ENCODE assay signal across 8 cellular contexts in genomic region chr6:158559895-158560786, GRCh38. TPM values are rescaled to one million over a fixed set of nuclear protein-coding genes. Genes with fewer than 3 reads are reported as not detected.
DNase-seq lines count a peak whose midpoint lies in the region; ATAC-seq and FAIRE-seq lines count a peak whose summit lies in the region.

A gene with protein sequence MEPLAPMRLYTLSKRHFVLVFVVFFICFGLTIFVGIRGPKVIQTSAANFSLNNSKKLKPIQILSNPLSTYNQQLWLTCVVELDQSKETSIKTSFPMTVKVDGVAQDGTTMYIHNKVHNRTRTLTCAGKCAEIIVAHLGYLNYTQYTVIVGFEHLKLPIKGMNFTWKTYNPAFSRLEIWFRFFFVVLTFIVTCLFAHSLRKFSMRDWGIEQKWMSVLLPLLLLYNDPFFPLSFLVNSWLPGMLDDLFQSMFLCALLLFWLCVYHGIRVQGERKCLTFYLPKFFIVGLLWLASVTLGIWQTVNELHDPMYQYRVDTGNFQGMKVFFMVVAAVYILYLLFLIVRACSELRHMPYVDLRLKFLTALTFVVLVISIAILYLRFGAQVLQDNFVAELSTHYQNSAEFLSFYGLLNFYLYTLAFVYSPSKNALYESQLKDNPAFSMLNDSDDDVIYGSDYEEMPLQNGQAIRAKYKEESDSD (plus strand): TSS chr6:158560091. CDS start chr6:158560225, 134 bp downstream.

- peak within 1 kb of the TSS; percentile 70; the same call in 1 of the 2 replicates for H2AFZ ChIP-seq in Karpas-422 (ENCODE audit: low read length)

- no peak for FAIRE-seq in frontal cortex (lab: Jason Lieb, UNC)

- H4K20me1 ChIP-seq in Karpas-422 (ENCODE audit: insufficient read depth, low read depth, low read length) = peaks cover 6% of the 10 kb centered on the region; the same call in 1 of the 2 replicates

- H3K27ac ChIP-seq in Karpas-422 (ENCODE audit: low read length) = peak within 1 kb of the TSS; percentile 51; the same call in 1 of the 2 replicates

- no peaks in the 10 kb centered on the region for H3K9me3 ChIP-seq in Karpas-422 (ENCODE audit: low read length)

- ATAC-seq in GM21786 (IDR thresholded peaks at IDR 0.05; ENCODE audit: unreplicated experiment) = peak; percentile 89

- H3K9ac ChIP-seq in Karpas-422 (ENCODE audit: low read length) = peak within 1 kb of the TSS; percentile 92

- peak within 1 kb of the TSS; percentile 80 for H3K4me3 ChIP-seq in Karpas-422 (ENCODE audit: low read length)

- peak within 1 kb of the TSS; percentile 88 for H3K4me2 ChIP-seq in Karpas-422 (ENCODE audit: low read depth, low read length, poor library complexity, severe bottlenecking)

- H3K36me3 ChIP-seq in Karpas-422 (ENCODE audit: insufficient read depth, low read length) = no peaks in the 10 kb centered on the region

- H3K4me1 ChIP-seq in Karpas-422 (ENCODE audit: low read length) = peaks cover 32% of the 10 kb centered on the region

- in situ Hi-C loops in SK-MEL-5 (cut with HindIII; ENCODE audit: low pct_unique_long_range_greater_than_20kb, low sequenced_read_pairs) = no loop called here

- H3K79me2 ChIP-seq in Karpas-422 (ENCODE audit: low read length) = peaks cover 51% of the 10 kb centered on the region

- peak; percentile 83 for DNase-seq in EH (ENCODE audit: low read depth)
- peak; percentile 94 for DNase-seq in Karpas-422
- peak; percentile 78 for DNase-seq in SK-MEL-5 (ENCODE audit: low read depth, low spot score)
- DNase-seq in activated naive CD4-positive, alpha-beta T cell treated with Interleukin-2 at 50 U/mL for 16 hours = peak; percentile 89
- DNase-seq in frontal cortex (ENCODE audit: low spot score in 2 of 2) = peak; percentile 88 to 91
- DNase-seq in nucleus accumbens (lab: John Stamatoyannopoulos, UW) = peak in 53 of 56 donors; percentile 28 to 90 (median 71)
- DNase-seq in superior temporal gyrus (ENCODE audit: extremely low spot score) = peak; percentile 86

- no peaks in the 10 kb centered on the region for H3K9me2 ChIP-seq in Karpas-422 (replicated peaks; ENCODE audit: insufficient read depth, low read length)

- H3K27me3 ChIP-seq in Karpas-422 (ENCODE audit: low read length) = no peaks in the 10 kb centered on the region

RNA-seq across cellular contexts. Expression of the gene that starts here (rescaled TPM):
- 10.8 and 15.4 TPM in 2 replicates for total RNA-seq in Karpas-422 (2014; rRNA removed; shearing (Covaris generic); ENCODE audit: low replicate concordance)
- total RNA-seq in SK-MEL-5 (2014; rRNA removed; shearing (Covaris generic)) = 69.2 and 72.9 TPM in 2 replicates
- 42.1 and 60.5 TPM in 2 replicates for polyA plus RNA-seq in SK-MEL-5 (2015; cell fraction: cytosol; rRNA removed)
- polyA plus RNA-seq in SK-MEL-5 (2015; cell fraction: nucleus; rRNA removed) = 38.3 and 43.3 TPM in 2 replicates
- total RNA-seq in frontal cortex = 64.0 TPM

Comparison
In these comparisons a context has a peak if more than half of its experiments do, and no peak if none do; other contexts are left out.
1. Peak in every context shown above with its lines: DNase-seq, ATAC-seq, H3K4me3 ChIP-seq and H3K27ac ChIP-seq.